Comparison of ENCODE assay signal across 23 cellular contexts in genomic region chr9:80553986-80554715, GRCh38.
"Had no signal": no experiment of that assay in that cellular context is flagged by ENCODE, and none has a peak within 500 bp of the region (broad histone marks: within the 10 kb centered on the region; RNA-seq: fewer than 3 reads in every experiment).

No MANE protein-coding gene starts in this region.

- H3K4me2 ChIP-seq: hepatocyte had no signal

- H3K4me3 ChIP-seq: colonic mucosa, hepatocyte, lung, ovary, right atrium auricular region, sigmoid colon, skin epidermis, stomach, thoracic aorta, transverse colon had no signal

- ATAC-seq: left cardiac atrium; left ventricle myocardium superior; naive thymus-derived CD8-positive, alpha-beta T cell had no signal

- H2AFZ ChIP-seq: hepatocyte had no signal

- H3K9me3 ChIP-seq: colonic mucosa, ovary, right atrium auricular region, sigmoid colon, stomach, thoracic aorta, transverse colon had no signal

- H3K27me3 ChIP-seq: colonic mucosa, hepatocyte, ovary, right atrium auricular region, sigmoid colon, stomach, transverse colon had no signal

- H3K4me1 ChIP-seq: colonic mucosa, right atrium auricular region, transverse colon had no signal

- H3K27ac ChIP-seq: colonic mucosa, hepatocyte, ovary, right atrium auricular region, sigmoid colon, skin epidermis, stomach, thoracic aorta, transverse colon had no signal

- DNase-seq: colonic mucosa; dermis blood vessel endothelial cell; erythroblast; foreskin melanocyte; head of caudate nucleus; kidney; left cardiac atrium; left ventricle myocardium superior; mesendoderm; naive thymus-derived CD8-positive, alpha-beta T cell; nucleus accumbens; ovary; sigmoid colon; stimulated activated CD4-positive, alpha-beta T cell treated with anti-CD3 and anti-CD28 coated beads, Interleukin-2, amount 100 ng/mL, for 24 hours; stimulated activated naive CD4-positive, alpha-beta T cell; stomach; substantia nigra; transverse colon had no signal

- H3K79me2 ChIP-seq: hepatocyte had no signal

- H3K36me3 ChIP-seq: colonic mucosa, ovary, right atrium auricular region, sigmoid colon, stomach, thoracic aorta, transverse colon had no signal
